25 cellular contexts compared by ENCODE assay signal in genomic region chr17:74484066-74484465, GRCh38. TPM values are rescaled to one million over a fixed set of nuclear protein-coding genes. Genes with fewer than 3 reads are reported as not detected.
DNase-seq lines count a peak whose midpoint lies in the region; ATAC-seq and TF ChIP-seq lines count a peak whose summit lies in the region.
"Had no signal": no experiment of that assay in that cellular context is flagged by ENCODE, and none has a peak within 500 bp of the region (broad histone marks: within the 10 kb centered on the region; RNA-seq: fewer than 3 reads in every experiment).

No MANE protein-coding gene starts in this region.

- H3K27me3 ChIP-seq in sigmoid colon (peaks cover 0 to 16% (median 3%) of the 10 kb centered on the region in 3 donors), aorta (ENCODE audit: control insufficient read depth in 1 of 2, insufficient read depth in 2 of 2, low read length in 1 of 2) (no peaks in the 10 kb centered on the region)

- H3K4me3 Mint-ChIP-seq in effector memory CD8-positive, alpha-beta T cell: no peak overlapping the region
- H3K4me3 Mint-ChIP-seq in natural killer cell: no peak overlapping the region
- no peak overlapping the region for H3K4me3 Mint-ChIP-seq in activated CD8-positive, alpha-beta memory T cell treated with anti-CD3 and anti-CD28 coated beads, Interleukin-2, amount 10 ng/mL, durations not matched to agents 7 days and 5 days
- H3K4me3 Mint-ChIP-seq: CD8-positive, alpha-beta memory T cell had no signal

- H3K36me3 Mint-ChIP-seq in effector memory CD8-positive, alpha-beta T cell (ENCODE audit: insufficient read depth): peaks cover 53% of the 10 kb centered on the region
- peaks cover 30% of the 10 kb centered on the region for H3K36me3 Mint-ChIP-seq in natural killer cell
- peaks cover 15% of the 10 kb centered on the region for H3K36me3 Mint-ChIP-seq in activated CD8-positive, alpha-beta memory T cell treated with anti-CD3 and anti-CD28 coated beads, Interleukin-2, amount 10 ng/mL, durations not matched to agents 7 days and 5 days

- H3K4me3 ChIP-seq in sigmoid colon: no peak overlapping the region
- no peak overlapping the region for H3K4me3 ChIP-seq in aorta (ENCODE audit: low read length in 2 of 2)
- H3K4me3 ChIP-seq: GM23248 had no signal

- H3K4me1 Mint-ChIP-seq in effector memory CD8-positive, alpha-beta T cell (ENCODE audit: low read depth in 2 of 2): peaks cover 48 to 54% of the 10 kb centered on the region in 2 donors
- peaks cover 59 to 78% of the 10 kb centered on the region in 2 donors for H3K4me1 Mint-ChIP-seq in natural killer cell
- peaks cover 11% of the 10 kb centered on the region for H3K4me1 Mint-ChIP-seq in activated CD8-positive, alpha-beta memory T cell treated with anti-CD3 and anti-CD28 coated beads, Interleukin-2, amount 10 ng/mL, durations not matched to agents 7 days and 5 days

- TF ChIP-seq CTCF in natural killer cell (IDR thresholded peaks at IDR 0.05): no peak
- no peak for TF ChIP-seq CTCF in sigmoid colon (IDR thresholded peaks at IDR 0.05)

- WGBS in sigmoid colon, 2 donors: 73 to 78% methylated on average over 9 of the region's 9 CpGs
- 61% methylated on average over 9 of the region's 9 CpGs for WGBS in aorta, 2 donors

- H3K9me3 ChIP-seq in sigmoid colon (no peaks in the 10 kb centered on the region), aorta (ENCODE audit: control insufficient read depth, low read length) (no peaks in the 10 kb centered on the region)

- H3K27ac Mint-ChIP-seq in effector memory CD8-positive, alpha-beta T cell: peak overlapping the region; percentile 38 to 89
- peak overlapping the region; percentile 92 to 93 for H3K27ac Mint-ChIP-seq in natural killer cell
- no peak overlapping the region for H3K27ac Mint-ChIP-seq in activated CD8-positive, alpha-beta memory T cell treated with anti-CD3 and anti-CD28 coated beads, Interleukin-2, amount 10 ng/mL, durations not matched to agents 7 days and 5 days

- intact Hi-C loops in natural killer cell (cut with micrococcal nuclease): no loop called here
- intact Hi-C loops in sigmoid colon (cut with DNase I): no loop called here
- intact Hi-C loops in aorta (cut with DNase I): no loop called here

- ATAC-seq in effector memory CD8-positive, alpha-beta T cell (replicated peaks): no peak
- ATAC-seq in natural killer cell: no peak
- no peak for ATAC-seq in activated CD8-positive, alpha-beta memory T cell treated with anti-CD3 and anti-CD28 coated beads, Interleukin-2, amount 10 ng/mL, durations not matched to agents 7 days and 5 days
- ATAC-seq in aorta (ENCODE audit: low FRiP score): no peak
- ATAC-seq: HCT116, Panc1 had no signal

- H3K4me1 ChIP-seq in sigmoid colon: no peaks in the 10 kb centered on the region
- no peaks in the 10 kb centered on the region for H3K4me1 ChIP-seq in aorta (ENCODE audit: control insufficient read depth in 1 of 2, insufficient read depth in 2 of 2, low read length in 2 of 2)

- no peaks in the 10 kb centered on the region for H3K27me3 Mint-ChIP-seq in effector memory CD8-positive, alpha-beta T cell
- H3K27me3 Mint-ChIP-seq in natural killer cell (ENCODE audit: low read depth in 2 of 2): no peaks in the 10 kb centered on the region
- no peaks in the 10 kb centered on the region for H3K27me3 Mint-ChIP-seq in activated CD8-positive, alpha-beta memory T cell treated with anti-CD3 and anti-CD28 coated beads, Interleukin-2, amount 10 ng/mL, durations not matched to agents 7 days and 5 days

- no peak for TF ChIP-seq EP300 in sigmoid colon (IDR thresholded peaks at IDR 0.05)

- H3K9me3 Mint-ChIP-seq in effector memory CD8-positive, alpha-beta T cell: no peaks in the 10 kb centered on the region
- no peaks in the 10 kb centered on the region for H3K9me3 Mint-ChIP-seq in natural killer cell
- H3K9me3 Mint-ChIP-seq in activated CD8-positive, alpha-beta memory T cell treated with anti-CD3 and anti-CD28 coated beads, Interleukin-2, amount 10 ng/mL, durations not matched to agents 7 days and 5 days (ENCODE audit: low read depth): no peaks in the 10 kb centered on the region
- H3K9me3 Mint-ChIP-seq: CD8-positive, alpha-beta memory T cell had no signal

- no peak overlapping the region for H3K27ac ChIP-seq in sigmoid colon
- H3K27ac ChIP-seq in aorta (ENCODE audit: low read depth in 1 of 2, low read length in 2 of 2): no peak overlapping the region
- H3K27ac ChIP-seq: C4-2B, GM23248 had no signal

- no peak for TF ChIP-seq POLR2A in sigmoid colon (IDR thresholded peaks at IDR 0.05)

- CTCF ChIA-PET in activated CD8-positive, alpha-beta memory T cell treated with anti-CD3 and anti-CD28 coated beads, Interleukin-2, amount 10 ng/mL, durations not matched to agents 7 days and 5 days (lab: Charles Lee): interaction anchor here (0.9 to 2.5 kb wide), 5 partner anchors 9 to 116 kb away, joined by 3 to 11 read pairs (median 6); partner anchors contain the start of gene GPR142

- H3K36me3 ChIP-seq in sigmoid colon: no peaks in the 10 kb centered on the region
- no peaks in the 10 kb centered on the region for H3K36me3 ChIP-seq in aorta (ENCODE audit: control insufficient read depth in 1 of 2, insufficient read depth in 2 of 2, low read length in 1 of 2)

- DNase-seq in activated effector memory CD4-positive, alpha-beta T cell treated with anti-CD3 and anti-CD28 coated beads, Interleukin-2, amount 50 U/mL, for 16 hours: peak; percentile 31
- DNase-seq in activated effector memory CD4-positive, alpha-beta T cell treated with Interleukin-2 at 50 U/mL for 16 hours: no peak
- DNase-seq in effector memory CD8-positive, alpha-beta T cell: no peak
- DNase-seq in natural killer cell: no peak
- DNase-seq in sigmoid colon: no peak
- no peak for DNase-seq in activated CD8-positive, alpha-beta memory T cell treated with anti-CD3 and anti-CD28 coated beads, Interleukin-2, amount 10 ng/mL, durations not matched to agents 7 days and 5 days
- DNase-seq in NCI-H510A treated with DMSO at 0.1 percent for 48 hours (lab: John Stamatoyannopoulos, UW): no peak
- DNase-seq in aorta: no peak
- DNase-seq: Calu3; CD8-positive, alpha-beta memory T cell; DMS153; GM23248; KG1; NCI-H1092 treated with DMSO at 0.1 percent for 48 hours; NCI-H1436 treated with DMSO at 0.1 percent for 48 hours; NCI-H1930; NCI-H2227 treated with DMSO at 0.1 percent for 48 hours; NCI-H510A; NCI-H748 treated with DMSO at 0.1 percent for 48 hours had no signal

RNA-seq across cellular contexts. Expression of gene CD300A, which starts 17.6 kb away (rescaled TPM):
- 100 to 1,000 TPM; 287 to 370 (median 295) TPM for total RNA-seq in natural killer cell
- total RNA-seq in sigmoid colon: 1 to 10 TPM; 2.9 to 6.9 (median 3.3) TPM
- 10 to 100 TPM in 2 of 3 donors, 1 to 10 TPM in 1; 4.8 to 33.5 (median 10.9) TPM for polyA plus RNA-seq in sigmoid colon
- total RNA-seq in activated CD8-positive, alpha-beta memory T cell treated with anti-CD3 and anti-CD28 coated beads, Interleukin-2, amount 10 ng/mL, durations not matched to agents 7 days and 5 days: 10 to 100 TPM in 1 of 2 experiments, 1 to 10 TPM in 1; 2.0 to 15.8 TPM
- total RNA-seq in aorta: 10 to 100 TPM; 10.3 to 10.4 TPM
- 1 to 10 TPM; 2.6 to 9.1 TPM for polyA plus RNA-seq in aorta
- total RNA-seq: A172, Daoy, GM23248 had no signal
- polyA plus RNA-seq: AG04450, GM23248 had no signal

RNA-seq across cellular contexts. Expression of gene CD300LB, which starts 47.2 kb away (rescaled TPM):
- total RNA-seq in natural killer cell: 1 to 10 TPM; 2.0 to 4.9 (median 3.5) TPM
- total RNA-seq in sigmoid colon: 1 to 10 TPM in 1 of 4 donors, under 1 TPM in 2, not detected in 1; 0.33 to 1.1 (median 0.55) TPM
- under 1 TPM; 0.38 to 0.60 (median 0.46) TPM for polyA plus RNA-seq in sigmoid colon
- total RNA-seq in activated CD8-positive, alpha-beta memory T cell treated with anti-CD3 and anti-CD28 coated beads, Interleukin-2, amount 10 ng/mL, durations not matched to agents 7 days and 5 days: not detected
- 1 to 10 TPM; 1.3 to 1.6 TPM for total RNA-seq in aorta
- 1 to 10 TPM in 1 of 2 donors, not detected in 1; 1.1 TPM for polyA plus RNA-seq in aorta
- total RNA-seq: A172, Calu3, Daoy, GM23248 had no signal
- polyA plus RNA-seq: AG04450; CD8-positive, alpha-beta memory T cell; GM23248 had no signal

RNA-seq across cellular contexts. Expression of gene GPRC5C, which starts 52.2 kb away (rescaled TPM):
- total RNA-seq in natural killer cell (under 1 TPM; 0.26 to 0.60 (median 0.29) TPM), sigmoid colon (10 to 100 TPM in 3 of 4 donors, 1 to 10 TPM in 1; 6.1 to 16.9 (median 12.7) TPM), aorta (10 to 100 TPM; 43.6 to 51.7 TPM)
- polyA plus RNA-seq in sigmoid colon (10 to 100 TPM; 27.3 to 78.1 (median 40.8) TPM), aorta (10 to 100 TPM; 31.6 to 59.4 TPM)
- total RNA-seq in activated CD8-positive, alpha-beta memory T cell treated with anti-CD3 and anti-CD28 coated beads, Interleukin-2, amount 10 ng/mL, durations not matched to agents 7 days and 5 days: not detected
- polyA plus RNA-seq: CD8-positive, alpha-beta memory T cell had no signal

Comparison
In these comparisons a context has a peak if more than half of its experiments do, and no peak if none do; other contexts are left out.
1. RNA of gene CD300A, which starts 17.6 kb away (total RNA-seq): 287 to 370 TPM in natural killer cell; 2.0 to 15.8 TPM in activated CD8-positive, alpha-beta memory T cell treated with anti-CD3 and anti-CD28 coated beads, Interleukin-2, amount 10 ng/mL, durations not matched to agents 7 days and 5 days, 10.3 to 10.4 TPM in aorta and 2.9 to 6.9 TPM in sigmoid colon; every median in the first group is over 10 times any median in the second.
2. RNA of gene GPRC5C, which starts 52.2 kb away (total RNA-seq): 43.6 to 51.7 TPM in aorta and 6.1 to 16.9 TPM in sigmoid colon; 0.26 to 0.60 TPM in natural killer cell and not detected in activated CD8-positive, alpha-beta memory T cell treated with anti-CD3 and anti-CD28 coated beads, Interleukin-2, amount 10 ng/mL, durations not matched to agents 7 days and 5 days; every median in the first group is over 4 times any median in the second.